ENCODE assay signal across 28 cellular contexts in genomic region chr6:22134308-22134707, GRCh38.
DNase-seq lines count a peak whose midpoint lies in the region; ATAC-seq, FAIRE-seq and TF ChIP-seq lines count a peak whose summit lies in the region.
"Had no signal": no experiment of that assay in that cellular context is flagged by ENCODE, and none has a peak within 500 bp of the region (broad histone marks: within the 10 kb centered on the region; RNA-seq: fewer than 3 reads in every experiment).

No MANE protein-coding gene starts in this region.

- TF ChIP-seq CTCF in HepG2 (CRISPR knock-in tag; IDR thresholded peaks at IDR 0.05) (no peak), right lobe of liver (IDR thresholded peaks at IDR 0.05) (no peak)

- H3K9ac ChIP-seq in HepG2 (ENCODE audit: insufficient read depth, low read depth, low read length) = no peak overlapping the region
- H3K9ac ChIP-seq: BLaER1; BLaER1 treated with 17β-estradiol and CSF1 and Interleukin-3, amounts not matched to agents 10 nM and 100 nM had no signal

- H3K36me3 ChIP-seq in HepG2 (replicated peaks in 1 of 2; ENCODE audit: control insufficient read depth in 1 of 2, insufficient read depth in 2 of 2, low read length in 2 of 2) (no peaks in the 10 kb centered on the region), right lobe of liver (no peaks in the 10 kb centered on the region)
- H3K36me3 ChIP-seq: BE2C had no signal

- H3K4me3 ChIP-seq in HepG2 (replicated peaks in 1 of 3; ENCODE audit: insufficient read depth in 1 of 3, low read depth in 2 of 3, low read length in 3 of 3) = no peak overlapping the region
- no peak overlapping the region for H3K4me3 ChIP-seq in right lobe of liver
- H3K4me3 ChIP-seq: A549; BLaER1; BLaER1 treated with 17β-estradiol and CSF1 and Interleukin-3, amounts not matched to agents 10 nM and 100 nM had no signal

- intact Hi-C loops in HepG2 (cut with micrococcal nuclease; ENCODE audit: unreplicated experiment) (no loop called here), right lobe of liver (cut with DNase I) (no loop called here)

- TF ChIP-seq POLR2A in HepG2 (IDR thresholded peaks at IDR 0.05; ENCODE audit: insufficient read depth in 1 of 2, low read depth in 2 of 2, low read length in 2 of 2) (no peak), right lobe of liver (IDR thresholded peaks at IDR 0.05) (no peak)

- 1% methylated on average over 3 of the region's 3 CpGs for WGBS in HepG2 (ENCODE audit: low lambda C conversion rate)
- 53% methylated on average over 3 of the region's 3 CpGs for WGBS in right lobe of liver (ENCODE audit: insufficient coverage, low coverage, low lambda C conversion rate, missing lambda C conversion rate)

- H3K9me3 ChIP-seq in HepG2 (ENCODE audit: low read length) (peaks cover 50% of the 10 kb centered on the region), right lobe of liver (no peaks in the 10 kb centered on the region)
- H3K9me3 ChIP-seq: BE2C had no signal

- no peaks in the 10 kb centered on the region for H3K79me2 ChIP-seq in HepG2 (ENCODE audit: insufficient read depth, low read length)

- ATAC-seq in HepG2 = no peak
- ATAC-seq in right lobe of liver = no peak
- ATAC-seq: A549; CD8-positive, alpha-beta T cell had no signal

- no peaks in the 10 kb centered on the region for H4K20me1 ChIP-seq in HepG2 (ENCODE audit: insufficient read depth, low read length)
- H4K20me1 ChIP-seq: BLaER1; BLaER1 treated with 17β-estradiol and CSF1 and Interleukin-3, amounts not matched to agents 10 nM and 100 nM had no signal

- DNase-seq in HepG2 (ENCODE audit: low spot score) = no peak
- DNase-seq in right lobe of liver = no peak
- DNase-seq: 8988T; ACHN; AML-193; BE2C; C1 segment of cervical spinal cord; Caco-2; Calu3; CD4-positive, alpha-beta memory T cell; CD4-positive, alpha-beta T cell; CD4-positive, CD25-positive, alpha-beta regulatory T cell; CD8-positive, alpha-beta memory T cell; CD8-positive, alpha-beta T cell; COR-L47; DMS 273 treated with DMSO at 0.1 percent for 48 hours; DMS153; DMS53; DMS79; DMS79 treated with DMSO at 0.1 percent for 48 hours; DND-41; EL had no signal

- H3K27me3 ChIP-seq in HepG2 (ENCODE audit: control insufficient read depth in 1 of 2, insufficient read depth in 2 of 2, low read length in 2 of 2) = no peaks in the 10 kb centered on the region
- H3K27me3 ChIP-seq in right lobe of liver = no peaks in the 10 kb centered on the region
- H3K27me3 ChIP-seq: BE2C; BLaER1; BLaER1 treated with 17β-estradiol and CSF1 and Interleukin-3, amounts not matched to agents 10 nM and 100 nM had no signal

- H3K27ac ChIP-seq in HepG2 (ENCODE audit: extremely low read length, insufficient read depth, low read length) (no peak overlapping the region), right lobe of liver (no peak overlapping the region)
- H3K27ac ChIP-seq: 22Rv1; A549; BLaER1; BLaER1 treated with 17β-estradiol and CSF1 and Interleukin-3, amounts not matched to agents 10 nM and 100 nM; C4-2B had no signal

- no peak for TF ChIP-seq RAD21 in HepG2 (CRISPR knock-in tag; IDR thresholded peaks at IDR 0.05)

- BruUV-seq in HepG2 (replicated peaks; lab: Mats Ljungman, UMichigan) = no TSS peak

- CTCF ChIA-PET in HepG2 (lab: Yijun Ruan, JAX; ENCODE audit: low intra/inter-chr PET ratio, low total read pairs) = no interaction called here

- no peak overlapping the region for H2AFZ ChIP-seq in HepG2 (ENCODE audit: low read length)

- in situ Hi-C loops in HepG2 (cut with HindIII; ENCODE audit: extremely low pct_ligation_motif_present, low pct_unique_long_range_greater_than_20kb) = no loop called here

- TF ChIP-seq EP300 in HepG2 (IDR thresholded peaks at IDR 0.05; ENCODE audit: low read depth in 2 of 2, low read length in 2 of 2) = no peak
- no peak for TF ChIP-seq EP300 in HepG2 (CRISPR knock-in tag; IDR thresholded peaks at IDR 0.05; ENCODE audit: borderline replicate concordance)

- no peak for FAIRE-seq in HepG2 (lab: Jason Lieb, UNC)
- FAIRE-seq: A549, D721Med had no signal

- H3K4me1 ChIP-seq in HepG2 (ENCODE audit: insufficient read depth, low read length) = no peaks in the 10 kb centered on the region
- no peaks in the 10 kb centered on the region for H3K4me1 ChIP-seq in right lobe of liver
- H3K4me1 ChIP-seq: A549; BE2C; BLaER1; BLaER1 treated with 17β-estradiol and CSF1 and Interleukin-3, amounts not matched to agents 10 nM and 100 nM; Caco-2 had no signal

- H3K4me2 ChIP-seq in HepG2 (ENCODE audit: low read depth, low read length) = no peak overlapping the region
- H3K4me2 ChIP-seq: A549; BLaER1; BLaER1 treated with 17β-estradiol and CSF1 and Interleukin-3, amounts not matched to agents 10 nM and 100 nM had no signal

- POLR2A ChIA-PET in HepG2 (lab: Yijun Ruan, JAX) = no interaction called here

TF ChIP-seq in HepG2, 621 proteins besides CTCF, POLR2A, EP300 and RAD21:
- TF ChIP-seq TFDP2 (CRISPR knock-in tag; IDR thresholded peaks at IDR 0.05) = no peak
- peak; percentile 95 for TF ChIP-seq CREB1 (IDR thresholded peaks at IDR 0.05)
- TF ChIP-seq CREB1 (CRISPR knock-in tag; IDR thresholded peaks at IDR 0.05) = no peak
- peak; percentile 79 for TF ChIP-seq ATF7 (IDR thresholded peaks at IDR 0.05)
- TF ChIP-seq ATF7 (CRISPR knock-in tag; IDR thresholded peaks at IDR 0.05) = no peak
